Comparison of ENCODE assay signal across 8 cellular contexts in genomic region chr2:58571181-58571852, GRCh38.
A peak's percentile ranks its signal among the peaks of the same experiment; 100 is the strongest.
DNase-seq lines count a peak whose midpoint lies in the region; ATAC-seq lines count a peak whose summit lies in the region.

No MANE protein-coding gene starts in this region.

- H3K9ac ChIP-seq in adipocyte (ENCODE audit: low read length), result peak overlapping the region; percentile 4

- H3K36me3 ChIP-seq in adipocyte (ENCODE audit: control insufficient read depth, insufficient read depth, low read length, severe bottlenecking) (no peaks in the 10 kb centered on the region), iPS DF 6.9 (ENCODE audit: control insufficient read depth, insufficient read depth, low read length) (no peaks in the 10 kb centered on the region)

- H3K4me1 ChIP-seq in adipocyte (ENCODE audit: control insufficient read depth, insufficient read depth, low read length) (no peaks in the 10 kb centered on the region), iPS DF 6.9 (ENCODE audit: control insufficient read depth, insufficient read depth, low read length) (peaks cover 3% of the 10 kb centered on the region; the same call in 1 of the 2 replicates)

- H3K27ac Mint-ChIP-seq in stimulated activated naive B cell treated with anti-CD40 and anti-IgM and Interleukin-4, amounts not matched to agents 10 μg/mL and 1 μg/mL and 100 μg/mL, for 72 hours, result no peak overlapping the region

- no peaks in the 10 kb centered on the region for H3K27me3 ChIP-seq in adipocyte (replicated peaks; ENCODE audit: control insufficient read depth, insufficient read depth, low read length)
- no peaks in the 10 kb centered on the region for H3K27me3 ChIP-seq in iPS DF 6.9 (ENCODE audit: control insufficient read depth, insufficient read depth, low read length)

- no CpG with 5 or more reads among the region's 10 CpGs for WGBS in iPS DF 6.9 (ENCODE audit: insufficient coverage, insufficient read length)

- H3K27me3 Mint-ChIP-seq in stimulated activated naive B cell treated with anti-CD40 and anti-IgM and Interleukin-4, amounts not matched to agents 10 μg/mL and 1 μg/mL and 100 μg/mL, for 72 hours, result no peaks in the 10 kb centered on the region

- H3K36me3 Mint-ChIP-seq in stimulated activated naive B cell treated with anti-CD40 and anti-IgM and Interleukin-4, amounts not matched to agents 10 μg/mL and 1 μg/mL and 100 μg/mL, for 72 hours, result no peaks in the 10 kb centered on the region

- ATAC-seq in GM21381 (IDR thresholded peaks at IDR 0.05; ENCODE audit: unreplicated experiment), result peak; percentile 87
- peak; percentile 88 for ATAC-seq in HG03558 (IDR thresholded peaks at IDR 0.05; ENCODE audit: extremely low read depth, unreplicated experiment)
- ATAC-seq in stimulated activated naive B cell treated with anti-CD40 and anti-IgM and Interleukin-4, amounts not matched to agents 10 μg/mL and 1 μg/mL and 100 μg/mL, for 72 hours (replicated peaks), result peak; percentile 76 to 86

- DNase-seq in GDM1 (lab: John Stamatoyannopoulos, UW), result peak; percentile 78
- DNase-seq in NCI-H510A treated with DMSO at 0.1 percent for 48 hours (lab: John Stamatoyannopoulos, UW), result peak; percentile 74
- peak; percentile 69 for DNase-seq in adipocyte (ENCODE audit: low read depth)
- DNase-seq in iPS DF 6.9 (ENCODE audit: low read depth, low spot score), result peak; percentile 85
- peak; percentile 13 for DNase-seq in stimulated activated naive B cell treated with anti-CD40 and anti-IgM and Interleukin-4, amounts not matched to agents 10 μg/mL and 1 μg/mL and 100 μg/mL, for 72 hours
- DNase-seq in T-helper 9 cell, result no peak

- peaks cover 3 to 8% of the 10 kb centered on the region in 2 donors for H3K4me1 Mint-ChIP-seq in stimulated activated naive B cell treated with anti-CD40 and anti-IgM and Interleukin-4, amounts not matched to agents 10 μg/mL and 1 μg/mL and 100 μg/mL, for 72 hours

- no peak overlapping the region for H3K27ac ChIP-seq in iPS DF 6.9 (ENCODE audit: low read length)

- no peak overlapping the region for H3K4me3 ChIP-seq in adipocyte (ENCODE audit: low read length)
- no peak overlapping the region for H3K4me3 ChIP-seq in iPS DF 6.9 (ENCODE audit: low read length)

- peak overlapping the region in 1 of 2 donors; percentile 56 for H3K4me3 Mint-ChIP-seq in stimulated activated naive B cell treated with anti-CD40 and anti-IgM and Interleukin-4, amounts not matched to agents 10 μg/mL and 1 μg/mL and 100 μg/mL, for 72 hours

- H3K9me3 Mint-ChIP-seq in stimulated activated naive B cell treated with anti-CD40 and anti-IgM and Interleukin-4, amounts not matched to agents 10 μg/mL and 1 μg/mL and 100 μg/mL, for 72 hours, result no peaks in the 10 kb centered on the region

- H3K9me3 ChIP-seq in adipocyte (ENCODE audit: control insufficient read depth, low read length) (no peaks in the 10 kb centered on the region), iPS DF 6.9 (ENCODE audit: control insufficient read depth, insufficient read depth, low read length) (no peaks in the 10 kb centered on the region)
